In genomic region chr16:17404903-17405691, GRCh38 we compare ENCODE assay signal across 8 cellular contexts.
A peak's percentile ranks its signal among the peaks of the same experiment; 100 is the strongest.
DNase-seq lines count a peak whose midpoint lies in the region; ATAC-seq and TF ChIP-seq lines count a peak whose summit lies in the region.

No MANE protein-coding gene starts in this region.

- no peak overlapping the region for H2AFZ ChIP-seq in OCI-LY7 (ENCODE audit: low read length)

- no peak overlapping the region for H3K27ac Mint-ChIP-seq in T-helper 2 cell treated with Interferon-gamma antibody and Interleukin-4, amounts not matched to agents 5 μg/mL and 100 μg/mL, for 36 hours

- H3K4me2 ChIP-seq in OCI-LY7 (ENCODE audit: low read length) = peak overlapping the region; percentile 20

- no peaks in the 10 kb centered on the region for H3K27me3 Mint-ChIP-seq in T-helper 2 cell treated with Interferon-gamma antibody and Interleukin-4, amounts not matched to agents 5 μg/mL and 100 μg/mL, for 36 hours (ENCODE audit: low read depth)

- peak overlapping the region; percentile 8 for H3K4me3 ChIP-seq in AG09309 (ENCODE audit: control insufficient read depth, low read depth, low read length)
- H3K4me3 ChIP-seq in OCI-LY7 (ENCODE audit: low read depth, low read length, poor library complexity, severe bottlenecking) = no peak overlapping the region
- no peak overlapping the region for H3K4me3 ChIP-seq in fibroblast of mammary gland (ENCODE audit: control insufficient read depth, low read depth, low read length)

- no peak overlapping the region for H3K4me3 Mint-ChIP-seq in T-helper 2 cell treated with Interferon-gamma antibody and Interleukin-4, amounts not matched to agents 5 μg/mL and 100 μg/mL, for 36 hours

- H3K27ac ChIP-seq in OCI-LY7 (ENCODE audit: low read depth, low read length, poor library complexity, severe bottlenecking) = no peak overlapping the region

- no peaks in the 10 kb centered on the region for H3K9me3 ChIP-seq in OCI-LY7 (ENCODE audit: low read length)

- H4K20me1 ChIP-seq in OCI-LY7 (ENCODE audit: insufficient read depth, low read length) = no peaks in the 10 kb centered on the region

- H3K4me1 ChIP-seq in OCI-LY7 (ENCODE audit: insufficient read depth, low read length, poor library complexity, severe bottlenecking) = peaks cover 42% of the 10 kb centered on the region

- DNase-seq in AG09309 (ENCODE audit: low read depth) = peak; percentile 90
- no peak for DNase-seq in OCI-LY7 (ENCODE audit: low spot score)
- DNase-seq in fibroblast of mammary gland (ENCODE audit: low read depth) = peak; percentile 94
- peak; percentile 69 to 98 (median 93) for DNase-seq in nucleus accumbens (lab: John Stamatoyannopoulos, UW)
- DNase-seq in DMS53 (lab: John Stamatoyannopoulos, UW) = no peak
- no peak for DNase-seq in NCI-H345 (lab: John Stamatoyannopoulos, UW)
- DNase-seq in T-helper 2 cell treated with Interferon-gamma antibody and Interleukin-4, amounts not matched to agents 5 μg/mL and 100 μg/mL, for 36 hours (ENCODE audit: low spot score) = no peak

- H3K79me2 ChIP-seq in OCI-LY7 (ENCODE audit: insufficient read depth, low read depth, low read length) = no peaks in the 10 kb centered on the region; the same call in 1 of the 2 replicates

- H3K36me3 Mint-ChIP-seq in T-helper 2 cell treated with Interferon-gamma antibody and Interleukin-4, amounts not matched to agents 5 μg/mL and 100 μg/mL, for 36 hours (ENCODE audit: low read depth) = peaks cover 32% of the 10 kb centered on the region

- BruUV-seq in OCI-LY7 (replicated peaks; lab: Mats Ljungman, UMichigan) = no TSS peak

- H3K36me3 ChIP-seq in OCI-LY7 (ENCODE audit: insufficient read depth, low read length) = peaks cover 32% of the 10 kb centered on the region

- peaks cover 13% of the 10 kb centered on the region for H3K4me1 Mint-ChIP-seq in T-helper 2 cell treated with Interferon-gamma antibody and Interleukin-4, amounts not matched to agents 5 μg/mL and 100 μg/mL, for 36 hours (ENCODE audit: low read depth)

- POLR2A ChIA-PET in OCI-LY7 (lab: Charles Lee) = interaction anchor here (1.2 to 1.4 kb wide), 2 partner anchors 12 to 105 kb away, joined by 4 to 5 read pairs; no protein-coding TSS in a partner anchor

- H3K9me2 ChIP-seq in OCI-LY7 (ENCODE audit: insufficient read depth, low read length) = no peaks in the 10 kb centered on the region

- intact Hi-C loops in OCI-LY7 (cut with micrococcal nuclease; ENCODE audit: unreplicated experiment) = no loop called here

- TF ChIP-seq CTCF in AG09309 (IDR thresholded peaks at IDR 0.05; ENCODE audit: control insufficient read depth, insufficient read depth, low read depth, low read length, missing control alignments) = no peak
- no peak for TF ChIP-seq CTCF in OCI-LY7 (conservative IDR thresholded peaks at IDR 0.05; ENCODE audit: low read length)
- TF ChIP-seq CTCF in fibroblast of mammary gland (conservative IDR thresholded peaks at IDR 0.05; ENCODE audit: control insufficient read depth, insufficient read depth, low read depth, low read length) = no peak

- no peak for ATAC-seq in GM21526 (IDR thresholded peaks at IDR 0.05; ENCODE audit: low FRiP score, unreplicated experiment)

- CTCF ChIA-PET in OCI-LY7 (lab: Charles Lee; ENCODE audit: unreplicated experiment) = no interaction called here

- no peaks in the 10 kb centered on the region for H3K9me3 Mint-ChIP-seq in T-helper 2 cell treated with Interferon-gamma antibody and Interleukin-4, amounts not matched to agents 5 μg/mL and 100 μg/mL, for 36 hours

Comparison
In these comparisons a context has a peak if more than half of its experiments do, and no peak if none do; other contexts are left out.
1. DNase-seq: peak in AG09309 (single experiment), fibroblast of mammary gland (single experiment) and nucleus accumbens (56 of 56); none in OCI-LY7 (single experiment), DMS53 (single experiment), NCI-H345 (single experiment) and T-helper 2 cell treated with Interferon-gamma antibody and Interleukin-4, amounts not matched to agents 5 μg/mL and 100 μg/mL, for 36 hours (single experiment).